16 cellular contexts compared by ENCODE assay signal in the genomic region with DNA sequence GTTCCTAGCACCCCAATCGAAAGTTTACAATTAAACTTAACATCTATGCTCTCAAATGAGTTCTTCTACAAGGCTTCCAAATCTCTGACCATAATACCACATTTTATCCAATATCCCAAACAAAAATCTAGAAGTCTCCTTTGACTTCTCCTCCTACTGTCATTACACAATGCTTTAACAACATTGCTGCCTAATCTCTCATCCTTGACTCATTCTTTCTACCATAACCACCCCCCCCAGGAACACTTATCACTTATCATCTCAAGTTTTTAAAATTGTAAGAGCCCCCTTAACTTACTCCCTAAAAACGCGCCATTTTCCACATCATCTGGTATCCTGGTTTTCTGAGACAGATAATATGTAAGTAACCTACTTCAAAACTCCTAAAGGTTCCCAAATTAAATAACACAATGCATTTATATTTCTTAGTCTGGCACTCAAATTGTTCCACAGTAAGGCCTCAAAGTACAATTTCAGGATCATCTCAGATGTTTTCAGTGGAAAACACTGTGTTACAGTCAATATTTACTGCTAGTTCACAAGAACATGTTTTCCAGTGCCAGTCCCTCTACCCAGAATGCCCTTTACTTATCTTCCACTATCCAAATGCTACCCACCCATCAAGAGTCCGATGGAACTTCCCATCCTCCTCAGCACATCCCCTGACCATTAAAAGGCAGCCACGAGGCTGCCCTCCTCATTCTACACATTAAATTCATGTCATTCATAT.
DNase-seq lines count a peak whose midpoint lies in the region; ATAC-seq and TF ChIP-seq lines count a peak whose summit lies in the region.
"Had no signal": no experiment of that assay in that cellular context is flagged by ENCODE, and none has a peak within 500 bp of the region (broad histone marks: within the 10 kb centered on the region; RNA-seq: fewer than 3 reads in every experiment).

No MANE protein-coding gene starts in this region.

- no peaks in the 10 kb centered on the region for H3K9me3 ChIP-seq in breast epithelium
- H3K9me3 ChIP-seq: body of pancreas had no signal

- H3K36me3 ChIP-seq in breast epithelium: no peaks in the 10 kb centered on the region

- no peak overlapping the region for H3K27ac ChIP-seq in breast epithelium
- H3K27ac ChIP-seq in caudate nucleus (ENCODE audit: low read depth, low read length): no peak overlapping the region

- peaks cover 8% of the 10 kb centered on the region for H3K9me3 Mint-ChIP-seq in MCF 10A (ENCODE audit: unreplicated experiment)
- H3K9me3 Mint-ChIP-seq: activated CD8-positive, alpha-beta T cell treated with anti-CD3 and anti-CD28 coated beads for 36 hours had no signal

- H3K36me3 Mint-ChIP-seq in MCF 10A (ENCODE audit: insufficient read depth, unreplicated experiment): peaks cover 6% of the 10 kb centered on the region

- DNase-seq in MCF 10A (ENCODE audit: unreplicated experiment) (peak; percentile 43), breast epithelium (ENCODE audit: low spot score in 2 of 2) (no peak), astrocyte of the spinal cord (ENCODE audit: low read depth, low spot score) (peak; percentile 41), hepatic stellate cell (ENCODE audit: low spot score) (peak; percentile 16), NCI-H1417 (lab: John Stamatoyannopoulos, UW) (no peak), caudate nucleus (lab: John Stamatoyannopoulos, UW) (no peak), GM13977 (ENCODE audit: low spot score) (no peak)
- DNase-seq: activated CD8-positive, alpha-beta T cell treated with anti-CD3 and anti-CD28 coated beads for 36 hours; body of pancreas; hippocampal formation; NCI-H187; NCI-H526; RPMI8226; substantia nigra; T1000 had no signal

- peak overlapping the region; percentile 14 for H3K27ac Mint-ChIP-seq in MCF 10A (ENCODE audit: low read depth, unreplicated experiment)
- H3K27ac Mint-ChIP-seq: activated CD8-positive, alpha-beta T cell treated with anti-CD3 and anti-CD28 coated beads for 36 hours had no signal

- no peak overlapping the region for H3K4me3 Mint-ChIP-seq in MCF 10A (ENCODE audit: unreplicated experiment)
- H3K4me3 Mint-ChIP-seq: activated CD8-positive, alpha-beta T cell treated with anti-CD3 and anti-CD28 coated beads for 36 hours had no signal

- no TSS peak for BruUV-seq in MCF 10A (replicated peaks; lab: Mats Ljungman, UMichigan)

- intact Hi-C loops in MCF 10A (cut with micrococcal nuclease) (no loop called here), breast epithelium (cut with DNase I; ENCODE audit: low total_unique reads) (no loop called here)

- POLR2A ChIA-PET in MCF 10A (lab: Yijun Ruan, JAX): no interaction called here

- peaks cover 42% of the 10 kb centered on the region for H3K4me1 Mint-ChIP-seq in MCF 10A (ENCODE audit: insufficient read depth, unreplicated experiment)

- H3K4me3 ChIP-seq in breast epithelium: no peak overlapping the region
- no peak overlapping the region for H3K4me3 ChIP-seq in astrocyte of the spinal cord (ENCODE audit: low read depth, low read length)
- H3K4me3 ChIP-seq: body of pancreas had no signal

- no peaks in the 10 kb centered on the region for H3K4me1 ChIP-seq in breast epithelium

- CTCF ChIA-PET in MCF 10A (lab: Yijun Ruan, JAX): no interaction called here

- ATAC-seq in HG03442 (IDR thresholded peaks at IDR 0.05; ENCODE audit: unreplicated experiment): no peak
- ATAC-seq: activated CD8-positive, alpha-beta T cell treated with anti-CD3 and anti-CD28 coated beads for 36 hours had no signal

- H3K27me3 Mint-ChIP-seq in MCF 10A (ENCODE audit: insufficient read depth, unreplicated experiment): no peaks in the 10 kb centered on the region
- H3K27me3 Mint-ChIP-seq: activated CD8-positive, alpha-beta T cell treated with anti-CD3 and anti-CD28 coated beads for 36 hours had no signal

- no peaks in the 10 kb centered on the region for H3K27me3 ChIP-seq in breast epithelium
- H3K27me3 ChIP-seq: body of pancreas had no signal

- TF ChIP-seq CTCF in MCF 10A (IDR thresholded peaks at IDR 0.05; ENCODE audit: unreplicated experiment) (no peak), breast epithelium (IDR thresholded peaks at IDR 0.05) (no peak), astrocyte of the spinal cord (IDR thresholded peaks at IDR 0.05; ENCODE audit: low read depth, low read length) (no peak), GM13977 (IDR thresholded peaks at IDR 0.05; ENCODE audit: extremely low read depth, insufficient read depth, missing control alignments) (no peak)

- no peak for TF ChIP-seq POLR2A in breast epithelium (IDR thresholded peaks at IDR 0.05)

- in situ Hi-C loops in astrocyte of the spinal cord (cut with HindIII; ENCODE audit: low sequenced_read_pairs) (no loop called here), GM13977 (cut with MboI; ENCODE audit: low pct_unique_long_range_greater_than_20kb, low sequenced_read_pairs, unreplicated experiment) (no loop called here)

Comparison
In these comparisons a context has a peak if more than half of its experiments do, and no peak if none do; other contexts are left out.
1. DNase-seq: peak in MCF 10A (single experiment), astrocyte of the spinal cord (single experiment) and hepatic stellate cell (single experiment); none in breast epithelium (0 of 2), NCI-H1417 (0 of 3), caudate nucleus (0 of 61) and GM13977 (single experiment).